In genomic region chr12:58367041-58367440, GRCh38 we compare ENCODE assay signal across 1 cellular context.
TF ChIP-seq lines count a peak whose summit lies in the region.

No MANE protein-coding gene starts in this region.

TF ChIP-seq in IMR-90, 13 proteins besides CTCF, POLR2A, EP300 and RAD21:
- TF ChIP-seq MAZ (IDR thresholded peaks at IDR 0.05; ENCODE audit: borderline replicate concordance, low read depth, low read length), result no peak
- no peak for TF ChIP-seq CHD1 (IDR thresholded peaks at IDR 0.05; ENCODE audit: low read depth, low read length)
- no peak for TF ChIP-seq CEBPB (IDR thresholded peaks at IDR 0.05; ENCODE audit: low read depth, low read length)
- no peak for TF ChIP-seq USF2 (IDR thresholded peaks at IDR 0.05; ENCODE audit: low read depth, low read length)
- TF ChIP-seq MXI1 (IDR thresholded peaks at IDR 0.05; ENCODE audit: borderline replicate concordance, low read depth, low read length), result no peak
- TF ChIP-seq NFE2L2 (IDR thresholded peaks at IDR 0.05; ENCODE audit: low read depth, low read length), result no peak
- TF ChIP-seq ELK1 (IDR thresholded peaks at IDR 0.05; ENCODE audit: borderline replicate concordance, low read depth, low read length), result no peak
- TF ChIP-seq RFX5 (IDR thresholded peaks at IDR 0.05; ENCODE audit: low read depth, low read length), result no peak
- TF ChIP-seq BHLHE40 (IDR thresholded peaks at IDR 0.05; ENCODE audit: low read depth, low read length), result no peak
- no peak for TF ChIP-seq FOS (IDR thresholded peaks at IDR 0.05; ENCODE audit: low read depth, low read length)
- TF ChIP-seq RCOR1 (IDR thresholded peaks at IDR 0.05; ENCODE audit: insufficient replicate concordance, low read length), result no peak
- TF ChIP-seq SMC3 (IDR thresholded peaks at IDR 0.05; ENCODE audit: low read depth, low read length), result no peak
